ENCODE assay signal across 2 cellular contexts in genomic region chr10:3043512-3044368, GRCh38.
TF ChIP-seq lines count a peak whose summit lies in the region.

No MANE protein-coding gene starts in this region.

TF ChIP-seq in WTC11, 78 proteins besides CTCF, POLR2A, EP300 and RAD21 (continued from another document):
- TF ChIP-seq, protein P1, sequence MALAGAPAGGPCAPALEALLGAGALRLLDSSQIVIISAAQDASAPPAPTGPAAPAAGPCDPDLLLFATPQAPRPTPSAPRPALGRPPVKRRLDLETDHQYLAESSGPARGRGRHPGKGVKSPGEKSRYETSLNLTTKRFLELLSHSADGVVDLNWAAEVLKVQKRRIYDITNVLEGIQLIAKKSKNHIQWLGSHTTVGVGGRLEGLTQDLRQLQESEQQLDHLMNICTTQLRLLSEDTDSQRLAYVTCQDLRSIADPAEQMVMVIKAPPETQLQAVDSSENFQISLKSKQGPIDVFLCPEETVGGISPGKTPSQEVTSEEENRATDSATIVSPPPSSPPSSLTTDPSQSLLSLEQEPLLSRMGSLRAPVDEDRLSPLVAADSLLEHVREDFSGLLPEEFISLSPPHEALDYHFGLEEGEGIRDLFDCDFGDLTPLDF (CRISPR knock-in tag; IDR thresholded peaks at IDR 0.05): no peak
- no peak for TF ChIP-seq NR1H2 (CRISPR knock-in tag; IDR thresholded peaks at IDR 0.05)
- TF ChIP-seq ZNF396 (CRISPR knock-in tag; IDR thresholded peaks at IDR 0.05; ENCODE audit: borderline replicate concordance): no peak
- TF ChIP-seq MLX (CRISPR knock-in tag; IDR thresholded peaks at IDR 0.05): no peak
- TF ChIP-seq ZSCAN18 (CRISPR knock-in tag; IDR thresholded peaks at IDR 0.05): no peak
- TF ChIP-seq ETV6 (CRISPR knock-in tag; IDR thresholded peaks at IDR 0.05): no peak
- no peak for TF ChIP-seq ZNF512 (CRISPR knock-in tag; IDR thresholded peaks at IDR 0.05; ENCODE audit: borderline replicate concordance)
- no peak for TF ChIP-seq ZNF138 (CRISPR knock-in tag; conservative IDR thresholded peaks at IDR 0.05)
- TF ChIP-seq ARID4B (CRISPR knock-in tag; IDR thresholded peaks at IDR 0.05; ENCODE audit: borderline replicate concordance): no peak
- TF ChIP-seq NR2C2 (CRISPR knock-in tag; IDR thresholded peaks at IDR 0.05): no peak
- TF ChIP-seq, protein P2, sequence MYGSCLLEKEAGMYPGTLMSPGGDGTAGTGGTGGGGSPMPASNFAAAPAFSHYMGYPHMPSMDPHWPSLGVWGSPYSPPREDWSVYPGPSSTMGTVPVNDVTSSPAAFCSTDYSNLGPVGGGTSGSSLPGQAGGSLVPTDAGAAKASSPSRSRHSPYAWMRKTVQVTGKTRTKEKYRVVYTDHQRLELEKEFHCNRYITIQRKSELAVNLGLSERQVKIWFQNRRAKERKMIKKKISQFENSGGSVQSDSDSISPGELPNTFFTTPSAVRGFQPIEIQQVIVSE (CRISPR knock-in tag; IDR thresholded peaks at IDR 0.05; ENCODE audit: borderline replicate concordance): no peak
- no peak for TF ChIP-seq PRRX2 (CRISPR knock-in tag; IDR thresholded peaks at IDR 0.05)
- TF ChIP-seq SMAD3 (CRISPR knock-in tag; IDR thresholded peaks at IDR 0.05; ENCODE audit: borderline replicate concordance): no peak
- TF ChIP-seq NFYB (CRISPR knock-in tag; conservative IDR thresholded peaks at IDR 0.05; ENCODE audit: low read depth): no peak

TF ChIP-seq in HepG2, 621 proteins besides CTCF, POLR2A, EP300 and RAD21 (continued from another document):
- TF ChIP-seq ZBTB4 (CRISPR knock-in tag; IDR thresholded peaks at IDR 0.05; ENCODE audit: borderline replicate concordance) (no peak), PPARG (CRISPR knock-in tag; conservative IDR thresholded peaks at IDR 0.05) (no peak), STAG1 (CRISPR knock-in tag; IDR thresholded peaks at IDR 0.05) (peak; percentile 91), DNMT1 (CRISPR knock-in tag; IDR thresholded peaks at IDR 0.05) (no peak), ZNF616 (CRISPR knock-in tag; IDR thresholded peaks at IDR 0.05; ENCODE audit: low read depth) (no peak), CSRNP1 (CRISPR knock-in tag; IDR thresholded peaks at IDR 0.05) (no peak), KLF6 (CRISPR knock-in tag; IDR thresholded peaks at IDR 0.05) (no peak), SATB2 (CRISPR knock-in tag; IDR thresholded peaks at IDR 0.05) (no peak), SMC3 (IDR thresholded peaks at IDR 0.05; ENCODE audit: low read length) (peak; percentile 86)
- TF ChIP-seq, protein P3, sequence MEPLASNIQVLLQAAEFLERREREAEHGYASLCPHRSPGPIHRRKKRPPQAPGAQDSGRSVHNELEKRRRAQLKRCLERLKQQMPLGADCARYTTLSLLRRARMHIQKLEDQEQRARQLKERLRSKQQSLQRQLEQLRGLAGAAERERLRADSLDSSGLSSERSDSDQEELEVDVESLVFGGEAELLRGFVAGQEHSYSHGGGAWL (CRISPR knock-in tag; IDR thresholded peaks at IDR 0.05): no peak
- TF ChIP-seq, protein P4, sequence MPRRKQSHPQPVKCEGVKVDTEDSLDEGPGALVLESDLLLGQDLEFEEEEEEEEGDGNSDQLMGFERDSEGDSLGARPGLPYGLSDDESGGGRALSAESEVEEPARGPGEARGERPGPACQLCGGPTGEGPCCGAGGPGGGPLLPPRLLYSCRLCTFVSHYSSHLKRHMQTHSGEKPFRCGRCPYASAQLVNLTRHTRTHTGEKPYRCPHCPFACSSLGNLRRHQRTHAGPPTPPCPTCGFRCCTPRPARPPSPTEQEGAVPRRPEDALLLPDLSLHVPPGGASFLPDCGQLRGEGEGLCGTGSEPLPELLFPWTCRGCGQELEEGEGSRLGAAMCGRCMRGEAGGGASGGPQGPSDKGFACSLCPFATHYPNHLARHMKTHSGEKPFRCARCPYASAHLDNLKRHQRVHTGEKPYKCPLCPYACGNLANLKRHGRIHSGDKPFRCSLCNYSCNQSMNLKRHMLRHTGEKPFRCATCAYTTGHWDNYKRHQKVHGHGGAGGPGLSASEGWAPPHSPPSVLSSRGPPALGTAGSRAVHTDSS (CRISPR knock-in tag; conservative IDR thresholded peaks at IDR 0.05): no peak
